ENCODE assay signal across 12 cellular contexts in the genomic region with DNA sequence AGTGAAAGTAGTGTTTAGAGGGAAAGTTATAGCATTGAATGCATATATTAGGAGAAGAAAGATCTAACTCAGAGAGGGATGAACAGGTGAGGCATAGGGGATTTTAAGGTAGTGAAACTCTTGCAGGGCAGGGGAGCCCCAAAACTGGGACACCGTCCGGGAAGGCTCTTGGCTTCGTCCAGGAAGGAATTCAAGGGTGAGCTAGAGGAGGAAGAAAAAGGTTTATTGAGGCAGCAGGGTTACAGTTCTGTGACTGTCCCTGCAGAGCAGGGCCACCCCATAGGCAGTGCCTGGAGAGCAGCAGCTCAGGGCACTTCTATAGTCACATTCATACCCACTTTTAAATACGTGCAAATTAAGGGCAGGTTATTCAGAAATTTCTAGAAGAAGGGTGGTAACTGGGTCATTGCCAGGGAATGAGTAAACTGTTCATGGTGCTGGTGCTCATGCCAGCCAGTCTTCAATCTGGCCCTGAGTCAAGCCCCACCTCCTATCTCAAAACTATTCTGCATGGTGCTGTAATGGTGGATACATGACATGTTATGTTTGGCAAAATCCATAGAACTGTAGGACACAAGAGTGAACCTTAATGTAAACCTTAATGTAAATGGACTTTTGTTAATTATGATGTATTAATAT. TPM values are rescaled to one million over a fixed set of nuclear protein-coding genes. Genes with fewer than 3 reads are reported as not detected.
A peak's percentile ranks its signal among the peaks of the same experiment; 100 is the strongest.
DNase-seq lines count a peak whose midpoint lies in the region; ATAC-seq and TF ChIP-seq lines count a peak whose summit lies in the region.
"Had no signal": no experiment of that assay in that cellular context is flagged by ENCODE, and none has a peak within 500 bp of the region (broad histone marks: within the 10 kb centered on the region; RNA-seq: fewer than 3 reads in every experiment).

No MANE protein-coding gene starts in this region.

- H3K27me3 Mint-ChIP-seq in CD14-positive monocyte (ENCODE audit: low read depth in 3 of 3) (peaks cover 0 to 4% (median 1%) of the 10 kb centered on the region in 3 donors), activated B cell treated with CpG ODN at 0.5 μM for 24 hours (no peaks in the 10 kb centered on the region)

- in situ Hi-C loops in GM23248 (cut with MboI): no loop called here

- H3K27me3 ChIP-seq in GM23248 (replicated peaks; ENCODE audit: insufficient read depth) (peaks cover 9% of the 10 kb centered on the region; the same call in 1 of the 2 replicates), mesenchymal stem cell (ENCODE audit: control insufficient read depth in 1 of 2, insufficient read depth in 1 of 2, low read length in 2 of 2) (no peaks in the 10 kb centered on the region), tibial artery (no peaks in the 10 kb centered on the region)

- CTCF ChIA-PET in activated B cell treated with CpG ODN at 0.5 μM for 24 hours (lab: Charles Lee): no interaction called here

- H3K4me3 Mint-ChIP-seq in CD14-positive monocyte (no peak overlapping the region), activated B cell treated with CpG ODN at 0.5 μM for 24 hours (no peak overlapping the region)
- H3K4me3 Mint-ChIP-seq: neural crest cell had no signal

- H3K4me1 Mint-ChIP-seq in CD14-positive monocyte: peaks cover 67% of the 10 kb centered on the region
- peaks cover 88% of the 10 kb centered on the region for H3K4me1 Mint-ChIP-seq in activated B cell treated with CpG ODN at 0.5 μM for 24 hours

- no peak overlapping the region for H3K4ac ChIP-seq in mesenchymal stem cell (ENCODE audit: low read depth in 1 of 2, low read length in 2 of 2)

- H3K79me1 ChIP-seq in mesenchymal stem cell (replicated peaks; ENCODE audit: low read length, poor library complexity, severe bottlenecking): no peaks in the 10 kb centered on the region

- ATAC-seq in activated B cell treated with CpG ODN at 0.5 μM for 24 hours (ENCODE audit: low read depth) (no peak), SK-N-SH treated with all-trans-retinoic acid at 6 μM for 48 hours (no peak), GM21381 (IDR thresholded peaks at IDR 0.05; ENCODE audit: unreplicated experiment) (no peak)

- H3K79me2 ChIP-seq in GM23248 (ENCODE audit: insufficient read depth): no peaks in the 10 kb centered on the region

- POLR2A ChIA-PET in activated B cell treated with CpG ODN at 0.5 μM for 24 hours (lab: Charles Lee): interaction anchor here (1.0 to 3.3 kb wide), 3 partner anchors 11 to 73 kb away, joined by 4 to 48 read pairs (median 7); partner anchors contain the start of gene OAS2

- H3K18ac ChIP-seq in mesenchymal stem cell (ENCODE audit: low read depth in 1 of 2, low read length in 2 of 2): no peak overlapping the region

- H2BK12ac ChIP-seq in mesenchymal stem cell (ENCODE audit: low read length in 2 of 2): peak overlapping the region in 1 of 2 experiments; percentile 14

- H3K4me2 ChIP-seq in GM23248 (ENCODE audit: unreplicated experiment) (no peak overlapping the region), mesenchymal stem cell (ENCODE audit: low read length, poor library complexity, severe bottlenecking) (no peak overlapping the region)

- no peak overlapping the region for H4K91ac ChIP-seq in mesenchymal stem cell (ENCODE audit: low read length)

- H3K27ac Mint-ChIP-seq in CD14-positive monocyte (peak overlapping the region; percentile 36 to 96 (median 70)), activated B cell treated with CpG ODN at 0.5 μM for 24 hours (peak overlapping the region; percentile 57)

- peak overlapping the region; percentile 26 for H2BK15ac ChIP-seq in mesenchymal stem cell (ENCODE audit: low read depth, poor library complexity, severe bottlenecking)

- H3K9me2 ChIP-seq in GM23248 (ENCODE audit: insufficient read depth): no peaks in the 10 kb centered on the region

- no peak overlapping the region for H2BK120ac ChIP-seq in mesenchymal stem cell (ENCODE audit: low read depth, low read length)

- no peak overlapping the region for H3K9ac ChIP-seq in GM23248
- H3K9ac ChIP-seq in mesenchymal stem cell (ENCODE audit: low read length): no peak overlapping the region

- WGBS in GM23248 (ENCODE audit: low coverage in 1 of 2, low lambda C conversion rate in 2 of 2, missing lambda C conversion rate in 2 of 2), 2 experiments: 73 to 79% methylated on average over 4 of the region's 4 CpGs
- WGBS in mesenchymal stem cell: 95% methylated on average over 3 of the region's 4 CpGs

- H3K36me3 Mint-ChIP-seq in CD14-positive monocyte: peaks cover 23 to 24% of the 10 kb centered on the region in 2 donors
- H3K36me3 Mint-ChIP-seq in activated B cell treated with CpG ODN at 0.5 μM for 24 hours (ENCODE audit: low read depth): peaks cover 20% of the 10 kb centered on the region

- H4K20me1 ChIP-seq in GM23248 (ENCODE audit: insufficient read depth): no peaks in the 10 kb centered on the region

- H3K27ac ChIP-seq in GM23248 (no peak overlapping the region), mesenchymal stem cell (ENCODE audit: low read length, poor library complexity, severe bottlenecking) (no peak overlapping the region), tibial artery (no peak overlapping the region)

- no peak overlapping the region for H3K14ac ChIP-seq in mesenchymal stem cell (ENCODE audit: low read length in 2 of 2)

- H2BK5ac ChIP-seq in mesenchymal stem cell (ENCODE audit: low read depth, low read length, poor library complexity, severe bottlenecking): no peak overlapping the region

- no peak overlapping the region for H3K4me3 ChIP-seq in GM23248
- no peak overlapping the region for H3K4me3 ChIP-seq in mesenchymal stem cell (ENCODE audit: insufficient read depth in 1 of 2, low read depth in 1 of 2, low read length in 2 of 2)
- no peak overlapping the region for H3K4me3 ChIP-seq in tibial artery

- no peak overlapping the region for H2AK5ac ChIP-seq in mesenchymal stem cell (ENCODE audit: low read length, severe bottlenecking)

- no peak overlapping the region for H3K23ac ChIP-seq in mesenchymal stem cell (ENCODE audit: low read length in 2 of 2)

- H3K9me3 ChIP-seq in GM23248 (ENCODE audit: low read depth) (no peaks in the 10 kb centered on the region), mesenchymal stem cell (ENCODE audit: control insufficient read depth, low read length) (peaks cover 2% of the 10 kb centered on the region), tibial artery (no peaks in the 10 kb centered on the region)
- H3K9me3 ChIP-seq: thoracic aorta had no signal

- no peak for TF ChIP-seq CTCF in CD14-positive monocyte (IDR thresholded peaks at IDR 0.05)
- TF ChIP-seq CTCF in activated B cell treated with CpG ODN at 0.5 μM for 24 hours (IDR thresholded peaks at IDR 0.05): no peak
- no peak for TF ChIP-seq CTCF in tibial artery (IDR thresholded peaks at IDR 0.05)

- H3F3A ChIP-seq in GM23248 (ENCODE audit: insufficient read depth): peaks cover 11% of the 10 kb centered on the region; the same call in 1 of the 2 replicates

- intact Hi-C loops in CD14-positive monocyte (cut with micrococcal nuclease): loop anchor here (5.0 to 10.0 kb wide), 3 partner anchors 72 to 279 kb away; partner anchors contain the start of genes DDX54 (in 1 of the 2), OAS2 (in 1 of the 2) and RITA1 (in 1 of the 2)
- intact Hi-C loops in activated B cell treated with CpG ODN at 0.5 μM for 24 hours (cut with micrococcal nuclease): loop anchor here (2.0 kb wide), 2 partner anchors 19 to 33 kb away; partner anchors contain the start of gene OAS3
- intact Hi-C loops in tibial artery (cut with DNase I; ENCODE audit: low total_unique reads): no loop called here

- peaks cover 0 to 4% (median 3%) of the 10 kb centered on the region in 7 donors for H3K9me3 Mint-ChIP-seq in CD14-positive monocyte
- no peaks in the 10 kb centered on the region for H3K9me3 Mint-ChIP-seq in activated B cell treated with CpG ODN at 0.5 μM for 24 hours

- no peak overlapping the region for H4K8ac ChIP-seq in mesenchymal stem cell (ENCODE audit: low read length)

- peaks cover 18% of the 10 kb centered on the region; the same call in 1 of the 2 replicates for H3K4me1 ChIP-seq in GM23248 (ENCODE audit: insufficient read depth)
- peaks cover 13% of the 10 kb centered on the region for H3K4me1 ChIP-seq in mesenchymal stem cell (ENCODE audit: control insufficient read depth, insufficient read depth, low read depth, low read length)
- peaks cover 0 to 39% (median 18%) of the 10 kb centered on the region in 4 donors for H3K4me1 ChIP-seq in tibial artery

- H2AFZ ChIP-seq in GM23248: no peak overlapping the region
- H2AFZ ChIP-seq in mesenchymal stem cell (ENCODE audit: low read depth, low read length): no peak overlapping the region

- DNase-seq in CD14-positive monocyte (ENCODE audit: low spot score) (no peak), GM23248 (peak; percentile 22), activated B cell treated with CpG ODN at 0.5 μM for 24 hours (no peak), mesenchymal stem cell (no peak), tibial artery (no peak), DMS114 treated with DMSO at 0.1 percent for 48 hours (lab: John Stamatoyannopoulos, UW; ENCODE audit: unreplicated experiment) (no peak)
- DNase-seq: NCI-H524; stimulated activated CD4-positive, alpha-beta T cell treated with anti-CD3 and anti-CD28 coated beads, Interleukin-2, amount 100 ng/mL, for 24 hours had no signal

- H3K36me3 ChIP-seq in GM23248 (ENCODE audit: low read depth): no peaks in the 10 kb centered on the region
- peaks cover 0 to 7% of the 10 kb centered on the region in 2 experiments for H3K36me3 ChIP-seq in mesenchymal stem cell (ENCODE audit: control insufficient read depth in 1 of 2, insufficient read depth in 2 of 2, low read depth in 1 of 2, low read length in 2 of 2)
- H3K36me3 ChIP-seq in tibial artery: peaks cover 0 to 2% (median 0%) of the 10 kb centered on the region in 3 donors
- H3K36me3 ChIP-seq: thoracic aorta had no signal

TF ChIP-seq in SK-N-SH treated with all-trans-retinoic acid at 6 μM for 48 hours, 23 proteins besides CTCF, POLR2A, EP300 and RAD21 (continues in another document):
- no peak for TF ChIP-seq ARNTL (CRISPR knock-in tag; IDR thresholded peaks at IDR 0.05; ENCODE audit: borderline replicate concordance, low read depth)
- no peak for TF ChIP-seq ZFP3 (CRISPR knock-in tag; IDR thresholded peaks at IDR 0.05)

RNA-seq across cellular contexts. Expression of gene OAS1, which starts 1.2 kb away (rescaled TPM):
- polyA plus RNA-seq in CD14-positive monocyte (100 to 1,000 TPM; 237 TPM), GM23248 (2016; fragmentation: Nextera tagmentation; extraction: Ambion mirVana) (0.10 TPM in 1 of 2 replicates, not detected in the other)
- not detected in 2 replicates for total RNA-seq in GM23248 (2014; rRNA removed; shearing (Covaris generic))
- total RNA-seq in activated B cell treated with CpG ODN at 0.5 μM for 24 hours: 27.8 and 30.6 TPM in 2 replicates
- polyA plus RNA-seq in mesenchymal stem cell (2013, experiment 1 of 2): 1.4 TPM
- polyA plus RNA-seq in mesenchymal stem cell (2013, experiment 2 of 2): 1.7 TPM
- total RNA-seq: neural crest cell had no signal

RNA-seq across cellular contexts. Expression of gene OAS3, which starts 32.7 kb away (rescaled TPM):
- polyA plus RNA-seq in CD14-positive monocyte (10 to 100 TPM; 22.0 to 41.9 TPM), GM23248 (2016; fragmentation: Nextera tagmentation; extraction: Ambion mirVana) (0.35 and 0.63 TPM in 2 replicates)
- total RNA-seq in GM23248 (2014; rRNA removed; shearing (Covaris generic)): 0.22 and 0.38 TPM in 2 replicates
- total RNA-seq in activated B cell treated with CpG ODN at 0.5 μM for 24 hours: 23.1 and 27.2 TPM in 2 replicates
- polyA plus RNA-seq in mesenchymal stem cell (2013, experiment 1 of 2): 4.0 TPM
- polyA plus RNA-seq in mesenchymal stem cell (2013, experiment 2 of 2): 4.0 TPM

Comparison
In these comparisons a context has a peak if more than half of its experiments do, and no peak if none do; other contexts are left out.
1. RNA of gene OAS1, which starts 1.2 kb away (total RNA-seq): 27.8 to 30.6 TPM in activated B cell treated with CpG ODN at 0.5 μM for 24 hours; not detected in GM23248; every median in the first group is over 10 times any median in the second.
2. RNA of gene OAS3, which starts 32.7 kb away (total RNA-seq): 23.1 to 27.2 TPM in activated B cell treated with CpG ODN at 0.5 μM for 24 hours; 0.22 to 0.38 TPM in GM23248; every median in the first group is over 10 times any median in the second.